Comparison of ENCODE assay signal across 1 cellular context in genomic region chr7:75843470-75844116, GRCh38.
A peak's percentile ranks its signal among the peaks of the same experiment; 100 is the strongest.
TF ChIP-seq lines count a peak whose summit lies in the region.

No MANE protein-coding gene starts in this region.

TF ChIP-seq in K562, 482 proteins besides CTCF, POLR2A, EP300 and RAD21 (continued from another document and continues in another):
- TF ChIP-seq ZBTB40 (IDR thresholded peaks at IDR 0.05) = no peak
- TF ChIP-seq ZBTB40 (CRISPR knock-in tag; IDR thresholded peaks at IDR 0.05) = no peak
- no peak for TF ChIP-seq PHB2 (IDR thresholded peaks at IDR 0.05; ENCODE audit: low read depth)
- no peak for TF ChIP-seq TOE1 (IDR thresholded peaks at IDR 0.05; ENCODE audit: borderline replicate concordance)
- TF ChIP-seq TOE1 (CRISPR knock-in tag; IDR thresholded peaks at IDR 0.05; ENCODE audit: borderline replicate concordance, low read depth) = no peak
- no peak for TF ChIP-seq ZNF551 (CRISPR knock-in tag; IDR thresholded peaks at IDR 0.05)
- TF ChIP-seq ZNF507 (tag; conservative IDR thresholded peaks at IDR 0.05) = peak; percentile 41
- peak; percentile 91; the same call in 1 of the 2 replicates for TF ChIP-seq NR4A1 (CRISPR knock-in tag; IDR thresholded peaks at IDR 0.05)
- TF ChIP-seq NR4A1 (tag; IDR thresholded peaks at IDR 0.05) = peak; percentile 98
- TF ChIP-seq HNRNPUL1 (IDR thresholded peaks at IDR 0.05; ENCODE audit: low read length) = no peak
- no peak for TF ChIP-seq TCF3 (CRISPR knock-in tag; IDR thresholded peaks at IDR 0.05)
- TF ChIP-seq HDAC2 (IDR thresholded peaks at IDR 0.05) = no peak
- no peak for TF ChIP-seq HDAC6 (IDR thresholded peaks at IDR 0.05; ENCODE audit: low read depth, low read length)
- TF ChIP-seq XRCC3 (IDR thresholded peaks at IDR 0.05) = no peak
- no peak for TF ChIP-seq ESRRA (IDR thresholded peaks at IDR 0.05; ENCODE audit: borderline replicate concordance, low read depth)
- TF ChIP-seq NFATC3 (IDR thresholded peaks at IDR 0.05) = no peak
- no peak for TF ChIP-seq SRSF3 (IDR thresholded peaks at IDR 0.05; ENCODE audit: insufficient read depth, low read length)
- TF ChIP-seq NR0B1 (IDR thresholded peaks at IDR 0.05; ENCODE audit: partially characterized antibody) = no peak
- no peak for TF ChIP-seq RCOR1 (IDR thresholded peaks at IDR 0.05; ENCODE audit: borderline replicate concordance in 1 of 2, low read depth in 2 of 2, low read length in 2 of 2)
- TF ChIP-seq ZNF253 (CRISPR knock-in tag; conservative IDR thresholded peaks at IDR 0.05) = no peak
- no peak for TF ChIP-seq POLR2AphosphoS2 (IDR thresholded peaks at IDR 0.05; ENCODE audit: low read length)
- TF ChIP-seq SMARCA4 (IDR thresholded peaks at IDR 0.05) = no peak
- TF ChIP-seq FOXP4 (CRISPR knock-in tag; IDR thresholded peaks at IDR 0.05; ENCODE audit: borderline replicate concordance) = no peak
- TF ChIP-seq ZBTB2 (IDR thresholded peaks at IDR 0.05) = no peak
- no peak for TF ChIP-seq ZNF696 (CRISPR knock-in tag; conservative IDR thresholded peaks at IDR 0.05)
- TF ChIP-seq ZNF324 (CRISPR knock-in tag; IDR thresholded peaks at IDR 0.05) = no peak
- no peak for TF ChIP-seq TGIF2 (CRISPR knock-in tag; IDR thresholded peaks at IDR 0.05)
- TF ChIP-seq ZNF699 (CRISPR knock-in tag; IDR thresholded peaks at IDR 0.05; ENCODE audit: insufficient replicate concordance) = no peak
- no peak for TF ChIP-seq TAF1 (IDR thresholded peaks at IDR 0.05; ENCODE audit: control insufficient read depth, extremely low read depth, insufficient read depth, low read length, severe bottlenecking)
- no peak for TF ChIP-seq RBM22 (IDR thresholded peaks at IDR 0.05; ENCODE audit: low read depth, low read length, poor library complexity, severe bottlenecking)
- no peak for TF ChIP-seq RUNX1 (IDR thresholded peaks at IDR 0.05; ENCODE audit: low read depth)
- TF ChIP-seq SNIP1 (IDR thresholded peaks at IDR 0.05; ENCODE audit: low read depth) = no peak
- no peak for TF ChIP-seq ZNF224 (CRISPR knock-in tag; IDR thresholded peaks at IDR 0.05)
- no peak for TF ChIP-seq PPARD (CRISPR knock-in tag; IDR thresholded peaks at IDR 0.05)
- TF ChIP-seq CCAR2 (IDR thresholded peaks at IDR 0.05; ENCODE audit: low read depth, low read length) = no peak
- TF ChIP-seq CC2D1A (IDR thresholded peaks at IDR 0.05) = no peak
- TF ChIP-seq DDX20 (tag; IDR thresholded peaks at IDR 0.05; ENCODE audit: low read depth) = peak; percentile 97
- no peak for TF ChIP-seq ZNF347 (CRISPR knock-in tag; IDR thresholded peaks at IDR 0.05; ENCODE audit: low read depth)
- no peak for TF ChIP-seq RBM34 (IDR thresholded peaks at IDR 0.05; ENCODE audit: borderline replicate concordance, insufficient read depth, low read length)
- peak; percentile 95 for TF ChIP-seq SMAD4 (CRISPR knock-in tag; conservative IDR thresholded peaks at IDR 0.05)
- peak in 1 of 2 experiments; percentile 66; a peak in 1 of 4 replicates for TF ChIP-seq SRF (CRISPR knock-in tag; IDR thresholded peaks at IDR 0.05)
- TF ChIP-seq MYNN (IDR thresholded peaks at IDR 0.05) = no peak
- no peak for TF ChIP-seq MYNN (CRISPR knock-in tag; IDR thresholded peaks at IDR 0.05)
- TF ChIP-seq ZBTB9 (CRISPR knock-in tag; IDR thresholded peaks at IDR 0.05) = peak; percentile 96
- TF ChIP-seq COPS2 (conservative IDR thresholded peaks at IDR 0.05) = no peak
- no peak for TF ChIP-seq TRIM25 (IDR thresholded peaks at IDR 0.05; ENCODE audit: borderline replicate concordance)
- peak; percentile 90 for TF ChIP-seq ZNF79 (CRISPR knock-in tag; IDR thresholded peaks at IDR 0.05; ENCODE audit: low read depth)
- peak; percentile 55; the same call in 1 of the 2 replicates for TF ChIP-seq ZBTB12 (CRISPR knock-in tag; IDR thresholded peaks at IDR 0.05)
- peak; percentile 91 for TF ChIP-seq ZKSCAN8 (CRISPR knock-in tag; IDR thresholded peaks at IDR 0.05)
- peak; percentile 87 for TF ChIP-seq HIVEP1 (CRISPR knock-in tag; IDR thresholded peaks at IDR 0.05)
- no peak for TF ChIP-seq ZNF263 (CRISPR knock-in tag; IDR thresholded peaks at IDR 0.05; ENCODE audit: borderline replicate concordance)
- no peak for TF ChIP-seq E2F4 (CRISPR knock-in tag; IDR thresholded peaks at IDR 0.05; ENCODE audit: low read depth)
